ENCODE assay signal across 23 cellular contexts in genomic region chr11:38456371-38456770, GRCh38.
"Had no signal": no experiment of that assay in that cellular context is flagged by ENCODE, and none has a peak within 500 bp of the region (broad histone marks: within the 10 kb centered on the region; RNA-seq: fewer than 3 reads in every experiment).

No MANE protein-coding gene starts in this region.

- ATAC-seq: gastrocnemius medialis; left cardiac atrium; right lobe of liver; stimulated activated memory B cell treated with anti-CD40 and anti-IgM and Interleukin-4, amounts not matched to agents 10 μg/mL and 1 μg/mL and 100 μg/mL, for 72 hours had no signal

- H3K27ac ChIP-seq: epithelial cell of prostate, esophagus muscularis mucosa, gastrocnemius medialis, left ventricle myocardium inferior, parathyroid adenoma, prostate gland, right lobe of liver, tibial artery, upper lobe of left lung, uterus had no signal

- H2AFZ ChIP-seq: parathyroid adenoma had no signal

- H3K79me2 ChIP-seq: parathyroid adenoma had no signal

- H3K4me3 ChIP-seq: esophagus muscularis mucosa, gastrocnemius medialis, left ventricle myocardium inferior, lung, prostate gland, right lobe of liver, tibial artery, upper lobe of left lung, uterus had no signal

- H3K4me1 ChIP-seq: gastrocnemius medialis, left ventricle myocardium inferior, parathyroid adenoma, prostate gland, right lobe of liver, uterus had no signal

- H3K27me3 ChIP-seq: esophagus muscularis mucosa, gastrocnemius medialis, right lobe of liver, tibial artery, upper lobe of left lung, uterus had no signal

- H3K9me3 ChIP-seq: esophagus muscularis mucosa, gastrocnemius medialis, left ventricle myocardium inferior, prostate gland, right lobe of liver, tibial artery, upper lobe of left lung, uterus had no signal

- DNase-seq: effector memory CD4-positive, alpha-beta T cell; gastrocnemius medialis; glutamatergic neuron; immature natural killer cell; left cardiac atrium; left ventricle myocardium inferior; mesendoderm; naive B cell; nephron progenitor cell; retina; right lobe of liver; stimulated activated CD4-positive, alpha-beta T cell treated with anti-CD3 and anti-CD28 coated beads, Interleukin-4, amount 100 ng/mL, for 24 hours; tibial artery; upper lobe of left lung; uterus had no signal

- H3K36me3 ChIP-seq: esophagus muscularis mucosa, gastrocnemius medialis, left ventricle myocardium inferior, prostate gland, right lobe of liver, tibial artery, upper lobe of left lung, uterus had no signal

- FAIRE-seq: endometrium, keratinocyte had no signal
